In the genomic region with DNA sequence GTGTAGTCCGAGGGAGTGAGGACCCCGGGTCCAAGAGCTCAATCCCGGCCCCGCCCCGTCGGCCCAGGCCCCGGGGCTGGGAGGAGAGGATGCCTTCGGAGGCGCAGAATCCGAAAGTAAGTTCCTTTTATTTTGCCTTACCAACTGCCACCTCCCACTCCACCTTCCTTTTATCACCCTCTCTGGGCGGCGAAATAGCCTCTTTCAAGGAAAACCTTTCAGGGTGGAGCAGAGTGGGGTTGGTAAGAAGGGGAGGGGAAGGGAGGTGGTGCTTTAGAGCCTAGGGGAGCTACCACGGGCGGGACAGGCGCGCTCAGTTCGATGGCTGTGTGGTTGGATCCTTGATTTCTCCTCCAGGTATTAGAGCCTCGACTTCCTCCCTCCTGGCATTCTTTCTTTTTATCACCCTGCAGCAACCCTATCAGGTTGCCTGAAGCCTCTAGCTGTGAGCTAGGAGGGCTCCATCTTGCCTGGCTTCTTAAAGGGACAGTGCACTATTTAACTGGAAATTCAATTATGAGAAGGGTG, we compare ENCODE assay signal across 8 cellular contexts.
DNase-seq lines count a peak whose midpoint lies in the region; ATAC-seq and TF ChIP-seq lines count a peak whose summit lies in the region.

No MANE protein-coding gene starts in this region.

- H3K36me3 ChIP-seq in ACC112 (ENCODE audit: insufficient read depth, low read length) = no peaks in the 10 kb centered on the region
- no peaks in the 10 kb centered on the region for H3K36me3 ChIP-seq in SK-N-SH (replicated peaks in 1 of 2; ENCODE audit: control insufficient read depth in 1 of 2, insufficient read depth in 2 of 2, low read length in 1 of 2)
- H3K36me3 ChIP-seq in thymus (ENCODE audit: control insufficient read depth, insufficient read depth) = no peaks in the 10 kb centered on the region

- H3K36me3 Mint-ChIP-seq in effector memory CD8-positive, alpha-beta T cell (ENCODE audit: insufficient read depth) = no peaks in the 10 kb centered on the region
- H3K36me3 Mint-ChIP-seq in memory B cell = peaks cover 2% of the 10 kb centered on the region

- peak overlapping the region; percentile 85 to 95 for H3K27ac Mint-ChIP-seq in effector memory CD8-positive, alpha-beta T cell
- H3K27ac Mint-ChIP-seq in memory B cell = peak overlapping the region; percentile 93

- H3K9me3 ChIP-seq in SK-N-SH (no peaks in the 10 kb centered on the region), thymus (ENCODE audit: control insufficient read depth) (no peaks in the 10 kb centered on the region)

- TF ChIP-seq RAD21 in SK-N-SH (IDR thresholded peaks at IDR 0.05; ENCODE audit: low read length) = no peak

- no peaks in the 10 kb centered on the region for H3K9me3 Mint-ChIP-seq in effector memory CD8-positive, alpha-beta T cell
- no peaks in the 10 kb centered on the region for H3K9me3 Mint-ChIP-seq in memory B cell

- TF ChIP-seq EP300 in SK-N-SH (IDR thresholded peaks at IDR 0.05; ENCODE audit: borderline replicate concordance in 1 of 2, low read depth in 1 of 2, low read length in 1 of 2) = no peak

- peak overlapping the region; percentile 91 for H2AFZ ChIP-seq in ACC112 (ENCODE audit: low read length, unreplicated experiment)
- peak overlapping the region; percentile 92 for H2AFZ ChIP-seq in SK-N-SH (ENCODE audit: low read depth)

- no peak overlapping the region for H3K27ac ChIP-seq in ACC112 (ENCODE audit: low read depth, low read length)
- no peak overlapping the region for H3K27ac ChIP-seq in SK-N-SH (ENCODE audit: low read depth in 2 of 2, low read length in 1 of 2)
- H3K27ac ChIP-seq in thymus (ENCODE audit: low read depth) = peak overlapping the region; percentile 47

- H3K4me3 ChIP-seq in ACC112 (ENCODE audit: low read depth, low read length) (peak overlapping the region; percentile 83), SK-N-SH (ENCODE audit: low read depth in 2 of 2, low read length in 1 of 2) (peak overlapping the region; percentile 46 to 60), thymus (ENCODE audit: low read length) (peak overlapping the region; percentile 60)

- no peak for TF ChIP-seq CTCF in SK-N-SH (IDR thresholded peaks at IDR 0.05)

- no peaks in the 10 kb centered on the region for H3K79me2 ChIP-seq in ACC112 (ENCODE audit: control insufficient read depth, insufficient read depth, low read length, unreplicated experiment)
- H3K79me2 ChIP-seq in SK-N-SH (ENCODE audit: insufficient read depth) = no peaks in the 10 kb centered on the region

- H3K27me3 ChIP-seq in ACC112 (ENCODE audit: insufficient read depth, low read length) (no peaks in the 10 kb centered on the region), SK-N-SH (ENCODE audit: insufficient read depth) (no peaks in the 10 kb centered on the region), thymus (ENCODE audit: control insufficient read depth, insufficient read depth) (no peaks in the 10 kb centered on the region)

- peak overlapping the region; percentile 96 to 97 for H3K4me3 Mint-ChIP-seq in effector memory CD8-positive, alpha-beta T cell
- peak overlapping the region; percentile 98 for H3K4me3 Mint-ChIP-seq in memory B cell

- WGBS in SK-N-SH (ENCODE audit: low lambda C conversion rate) = 6% methylated on average over 18 of the region's 18 CpGs
- WGBS in thymus = 1% methylated on average over 18 of the region's 18 CpGs

- H3K4me2 ChIP-seq in SK-N-SH = peak overlapping the region; percentile 66

- H3K4me1 ChIP-seq in ACC112 (ENCODE audit: control insufficient read depth, insufficient read depth, low read length, unreplicated experiment) (no peaks in the 10 kb centered on the region), SK-N-SH (ENCODE audit: control insufficient read depth in 1 of 2, insufficient read depth in 2 of 2, low read depth in 1 of 2, low read length in 1 of 2) (no peaks in the 10 kb centered on the region), thymus (ENCODE audit: control insufficient read depth, insufficient read depth, low read length) (no peaks in the 10 kb centered on the region)

- H3K9ac ChIP-seq in SK-N-SH = peak overlapping the region; percentile 31; the same call in 1 of the 2 replicates

- ATAC-seq in GM18498 (IDR thresholded peaks at IDR 0.05; ENCODE audit: unreplicated experiment) (peak; percentile 59), HG03045 (IDR thresholded peaks at IDR 0.05; ENCODE audit: unreplicated experiment) (peak; percentile 56), memory B cell (ENCODE audit: low read depth) (peak; percentile 66)
- ATAC-seq in effector memory CD8-positive, alpha-beta T cell (replicated peaks) = peak; percentile 61

- DNase-seq in SK-N-SH (no peak), memory B cell (ENCODE audit: low spot score in 2 of 2) (peak in 1 of 2 donors; percentile 2), NCI-H146 treated with DMSO at 0.1 percent for 48 hours (lab: John Stamatoyannopoulos, UW; ENCODE audit: unreplicated experiment) (no peak)
- DNase-seq in effector memory CD8-positive, alpha-beta T cell = peak in 1 of 3 experiments; percentile 0

- no peaks in the 10 kb centered on the region for H4K20me1 ChIP-seq in SK-N-SH (ENCODE audit: insufficient read depth)

- no peaks in the 10 kb centered on the region for H3K9me2 ChIP-seq in SK-N-SH

- no peaks in the 10 kb centered on the region for H3F3A ChIP-seq in SK-N-SH (replicated peaks; ENCODE audit: insufficient read depth)

- POLR2A ChIA-PET in SK-N-SH (lab: Yijun Ruan, JAX) = no interaction called here

- no peaks in the 10 kb centered on the region for H3K27me3 Mint-ChIP-seq in effector memory CD8-positive, alpha-beta T cell
- no peaks in the 10 kb centered on the region for H3K27me3 Mint-ChIP-seq in memory B cell

- peaks cover 8 to 18% of the 10 kb centered on the region in 2 donors for H3K4me1 Mint-ChIP-seq in effector memory CD8-positive, alpha-beta T cell (ENCODE audit: low read depth in 2 of 2)
- peaks cover 38% of the 10 kb centered on the region for H3K4me1 Mint-ChIP-seq in memory B cell

- CTCF ChIA-PET in SK-N-SH (lab: Yijun Ruan, JAX) = no interaction called here

TF ChIP-seq in SK-N-SH, 30 proteins besides CTCF, POLR2A, EP300 and RAD21:
- TF ChIP-seq YY1 (IDR thresholded peaks at IDR 0.05; ENCODE audit: low read depth) (peak; percentile 56; the same call in 1 of the 2 replicates), FOXM1 (IDR thresholded peaks at IDR 0.05; ENCODE audit: low read depth) (no peak)
- TF ChIP-seq, protein P1, sequence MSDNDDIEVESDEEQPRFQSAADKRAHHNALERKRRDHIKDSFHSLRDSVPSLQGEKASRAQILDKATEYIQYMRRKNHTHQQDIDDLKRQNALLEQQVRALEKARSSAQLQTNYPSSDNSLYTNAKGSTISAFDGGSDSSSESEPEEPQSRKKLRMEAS (IDR thresholded peaks at IDR 0.05; ENCODE audit: low read depth) = peak; percentile 30; the same call in 1 of the 2 replicates
TF ChIP-seq in SK-N-SH: peak in this region for 2.
